ENCODE assay signal across 8 cellular contexts in genomic region chr11:110428956-110429613, GRCh38. TPM values are rescaled to one million over a fixed set of nuclear protein-coding genes. Genes with fewer than 3 reads are reported as not detected.
DNase-seq lines count a peak whose midpoint lies in the region; ATAC-seq lines count a peak whose summit lies in the region.

No MANE protein-coding gene starts in this region.

- POLR2A ChIA-PET in activated CD4-positive, alpha-beta T cell treated with anti-CD3 and anti-CD28 coated beads for 36 hours (lab: Charles Lee), result interaction anchor here (0.7 to 1.2 kb wide), 4 partner anchors 10 to 160 kb away, joined by 3 to 9 read pairs (median 5); no protein-coding TSS in a partner anchor
- POLR2A ChIA-PET in activated CD8-positive, alpha-beta T cell treated with anti-CD3 and anti-CD28 coated beads, Interleukin-2, amount 10 ng/mL, durations not matched to agents 7 days and 5 days (lab: Charles Lee), result interaction anchor here (1.0 to 1.8 kb wide), 2 partner anchors 12 to 80 kb away, joined by 4 to 8 read pairs; no protein-coding TSS in a partner anchor

- peak overlapping the region; percentile 80 for H3K27ac ChIP-seq in substantia nigra (ENCODE audit: low read depth, low read length, poor library complexity, severe bottlenecking)

- CTCF ChIA-PET in activated CD4-positive, alpha-beta T cell treated with anti-CD3 and anti-CD28 coated beads for 36 hours (lab: Charles Lee), result interaction anchor here (0.6 to 3.1 kb wide), 16 partner anchors 11 to 488 kb away, joined by 3 to 11 read pairs (median 4); no protein-coding TSS in a partner anchor
- CTCF ChIA-PET in activated CD8-positive, alpha-beta T cell treated with anti-CD3 and anti-CD28 coated beads, Interleukin-2, amount 10 ng/mL, durations not matched to agents 7 days and 5 days (lab: Charles Lee), result interaction anchor here (0.7 to 8.0 kb wide), 30 partner anchors 9 to 801 kb away, joined by 3 to 100 read pairs (median 4); no protein-coding TSS in a partner anchor

- intact Hi-C loops in activated CD4-positive, alpha-beta T cell treated with anti-CD3 and anti-CD28 coated beads for 36 hours (cut with DNase I, micrococcal nuclease), result loop anchor here in 1 of 2 experiments (1.0 kb wide), 2 partner anchors 80 to 132 kb away; no protein-coding TSS in a partner anchor

- H3K9me3 Mint-ChIP-seq in activated CD4-positive, alpha-beta T cell treated with anti-CD3 and anti-CD28 coated beads for 36 hours (ENCODE audit: low read depth), result no peaks in the 10 kb centered on the region
- no peaks in the 10 kb centered on the region for H3K9me3 Mint-ChIP-seq in activated CD8-positive, alpha-beta T cell treated with anti-CD3 and anti-CD28 coated beads, Interleukin-2, amount 10 ng/mL, durations not matched to agents 7 days and 5 days (ENCODE audit: insufficient read depth)
- H3K9me3 Mint-ChIP-seq in immature natural killer cell, result no peaks in the 10 kb centered on the region

- peaks cover 3% of the 10 kb centered on the region for H3K36me3 Mint-ChIP-seq in activated CD4-positive, alpha-beta T cell treated with anti-CD3 and anti-CD28 coated beads for 36 hours (ENCODE audit: low read depth)
- peaks cover 5% of the 10 kb centered on the region for H3K36me3 Mint-ChIP-seq in activated CD8-positive, alpha-beta T cell treated with anti-CD3 and anti-CD28 coated beads, Interleukin-2, amount 10 ng/mL, durations not matched to agents 7 days and 5 days (ENCODE audit: low read depth)
- no peaks in the 10 kb centered on the region for H3K36me3 Mint-ChIP-seq in immature natural killer cell

- H3K4me1 Mint-ChIP-seq in activated CD4-positive, alpha-beta T cell treated with anti-CD3 and anti-CD28 coated beads for 36 hours, result peaks cover 41% of the 10 kb centered on the region
- H3K4me1 Mint-ChIP-seq in activated CD8-positive, alpha-beta T cell treated with anti-CD3 and anti-CD28 coated beads, Interleukin-2, amount 10 ng/mL, durations not matched to agents 7 days and 5 days (ENCODE audit: low read depth), result peaks cover 38% of the 10 kb centered on the region
- H3K4me1 Mint-ChIP-seq in immature natural killer cell, result peaks cover 30 to 45% of the 10 kb centered on the region in 2 donors

- no peak for ATAC-seq in activated CD4-positive, alpha-beta T cell treated with anti-CD3 and anti-CD28 coated beads for 36 hours
- no peak for ATAC-seq in activated CD8-positive, alpha-beta T cell treated with anti-CD3 and anti-CD28 coated beads, Interleukin-2, amount 10 ng/mL, durations not matched to agents 7 days and 5 days
- ATAC-seq in HG03442 (IDR thresholded peaks at IDR 0.05; ENCODE audit: unreplicated experiment) (no peak), GM18519 (IDR thresholded peaks at IDR 0.05; ENCODE audit: low FRiP score, unreplicated experiment) (no peak)

- DNase-seq in activated CD4-positive, alpha-beta T cell treated with anti-CD3 and anti-CD28 coated beads for 36 hours, result peak; percentile 24
- DNase-seq in activated CD4-positive, alpha-beta T cell treated with anti-CD3 and anti-CD28 coated beads for 48 hours, result no peak
- DNase-seq in activated CD8-positive, alpha-beta T cell treated with anti-CD3 and anti-CD28 coated beads, Interleukin-2, amount 10 ng/mL, durations not matched to agents 7 days and 5 days, result peak; percentile 35
- DNase-seq in immature natural killer cell, result no peak
- DNase-seq in substantia nigra (lab: John Stamatoyannopoulos, UW), result no peak
- no peak for DNase-seq in NCI-H1694 (lab: John Stamatoyannopoulos, UW)

- peak overlapping the region; percentile 68 for H3K4me3 Mint-ChIP-seq in activated CD4-positive, alpha-beta T cell treated with anti-CD3 and anti-CD28 coated beads for 36 hours
- H3K4me3 Mint-ChIP-seq in activated CD8-positive, alpha-beta T cell treated with anti-CD3 and anti-CD28 coated beads, Interleukin-2, amount 10 ng/mL, durations not matched to agents 7 days and 5 days, result peak overlapping the region; percentile 78
- peak overlapping the region; percentile 83 to 86 (median 84) for H3K4me3 Mint-ChIP-seq in immature natural killer cell

- H3K27me3 Mint-ChIP-seq in activated CD4-positive, alpha-beta T cell treated with anti-CD3 and anti-CD28 coated beads for 36 hours, result no peaks in the 10 kb centered on the region
- H3K27me3 Mint-ChIP-seq in activated CD8-positive, alpha-beta T cell treated with anti-CD3 and anti-CD28 coated beads, Interleukin-2, amount 10 ng/mL, durations not matched to agents 7 days and 5 days (ENCODE audit: low read depth), result no peaks in the 10 kb centered on the region
- H3K27me3 Mint-ChIP-seq in immature natural killer cell (ENCODE audit: low read depth in 3 of 3), result peaks cover 2 to 7% (median 7%) of the 10 kb centered on the region in 3 donors

- H3K27ac Mint-ChIP-seq in activated CD4-positive, alpha-beta T cell treated with anti-CD3 and anti-CD28 coated beads for 36 hours, result peak overlapping the region; percentile 85
- H3K27ac Mint-ChIP-seq in activated CD8-positive, alpha-beta T cell treated with anti-CD3 and anti-CD28 coated beads, Interleukin-2, amount 10 ng/mL, durations not matched to agents 7 days and 5 days, result peak overlapping the region; percentile 74
- H3K27ac Mint-ChIP-seq in immature natural killer cell, result peak overlapping the region; percentile 81 to 94 (median 86)

RNA-seq across cellular contexts. Expression of gene FDX1, which starts 0.7 kb away (rescaled TPM):
- total RNA-seq in activated CD4-positive, alpha-beta T cell treated with anti-CD3 and anti-CD28 coated beads for 36 hours, result 10 to 100 TPM in 1 of 2 experiments, 1 to 10 TPM in 1; 8.2 to 13.1 TPM
- 10 to 100 TPM; 10.0 to 10.5 TPM for total RNA-seq in activated CD8-positive, alpha-beta T cell treated with anti-CD3 and anti-CD28 coated beads, Interleukin-2, amount 10 ng/mL, durations not matched to agents 7 days and 5 days
- polyA plus RNA-seq in immature natural killer cell, result 10 to 100 TPM; 15.2 to 18.1 (median 16.6) TPM

Comparison
In these comparisons a context has a peak if more than half of its experiments do, and no peak if none do; other contexts are left out.
1. DNase-seq: peak in activated CD4-positive, alpha-beta T cell treated with anti-CD3 and anti-CD28 coated beads for 36 hours (single experiment) and activated CD8-positive, alpha-beta T cell treated with anti-CD3 and anti-CD28 coated beads, Interleukin-2, amount 10 ng/mL, durations not matched to agents 7 days and 5 days (single experiment); none in activated CD4-positive, alpha-beta T cell treated with anti-CD3 and anti-CD28 coated beads for 48 hours (single experiment), immature natural killer cell (0 of 3), substantia nigra (0 of 49) and NCI-H1694 (single experiment).
2. Peak in every context shown above with its lines, with median percentiles within 50 percentile points of each other: H3K27ac Mint-ChIP-seq and H3K4me3 Mint-ChIP-seq.